Comparison of ENCODE assay signal across 12 cellular contexts in the genomic region with DNA sequence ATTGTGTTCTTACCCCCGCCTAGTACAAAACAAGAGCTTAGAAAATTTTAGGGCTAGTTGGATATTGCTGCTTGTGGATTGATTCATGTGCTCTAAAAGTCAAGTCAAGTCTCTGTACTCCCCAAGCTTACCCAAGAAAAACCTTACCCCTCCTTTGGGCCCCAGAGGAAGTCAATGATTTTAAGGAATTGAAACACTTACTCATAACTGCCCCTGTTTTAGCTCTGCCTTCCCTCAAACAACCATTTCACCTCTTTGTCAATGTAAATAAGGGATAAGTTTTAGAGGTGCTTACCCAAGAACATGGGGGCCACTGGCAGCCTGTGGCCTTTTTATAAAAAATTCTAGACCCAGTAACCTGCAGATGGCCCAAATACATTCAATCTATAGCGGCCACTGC.
DNase-seq lines count a peak whose midpoint lies in the region; ATAC-seq lines count a peak whose summit lies in the region.
"Had no signal": no experiment of that assay in that cellular context is flagged by ENCODE, and none has a peak within 500 bp of the region (broad histone marks: within the 10 kb centered on the region; RNA-seq: fewer than 3 reads in every experiment).

No MANE protein-coding gene starts in this region.

- H3K36me3 Mint-ChIP-seq in stimulated activated naive B cell treated with anti-CD40 and anti-IgM and Interleukin-4, amounts not matched to agents 10 μg/mL and 1 μg/mL and 100 μg/mL, for 72 hours: peaks cover 6 to 17% of the 10 kb centered on the region in 2 donors
- H3K36me3 Mint-ChIP-seq: activated naive CD4-positive, alpha-beta T cell treated with anti-CD3 and anti-CD28 coated beads, Interleukin-2, amount 50 U/mL, for 24 hours; type B pancreatic cell had no signal

- no peak overlapping the region for H3K4me3 Mint-ChIP-seq in stimulated activated naive B cell treated with anti-CD40 and anti-IgM and Interleukin-4, amounts not matched to agents 10 μg/mL and 1 μg/mL and 100 μg/mL, for 72 hours
- H3K4me3 Mint-ChIP-seq: activated naive CD4-positive, alpha-beta T cell treated with anti-CD3 and anti-CD28 coated beads, Interleukin-2, amount 50 U/mL, for 24 hours; type B pancreatic cell had no signal

- ATAC-seq in HG02642 (IDR thresholded peaks at IDR 0.05; ENCODE audit: poor library complexity, unreplicated experiment): peak; percentile 84
- peak; percentile 76 for ATAC-seq in HG03457 (IDR thresholded peaks at IDR 0.05; ENCODE audit: unreplicated experiment)
- ATAC-seq in stimulated activated naive B cell treated with anti-CD40 and anti-IgM and Interleukin-4, amounts not matched to agents 10 μg/mL and 1 μg/mL and 100 μg/mL, for 72 hours (replicated peaks): peak; percentile 98 to 99

- DNase-seq in GM19240 (ENCODE audit: insufficient read length, low spot score) (peak; percentile 2), NCI-H1417 treated with DMSO at 0.1 percent for 48 hours (lab: John Stamatoyannopoulos, UW) (no peak), NK-92 (lab: John Stamatoyannopoulos, UW; ENCODE audit: unreplicated experiment) (no peak), HPDE6-E6E7 (ENCODE audit: extremely low spot score) (no peak)
- peak; percentile 11 for DNase-seq in stimulated activated naive B cell treated with anti-CD40 and anti-IgM and Interleukin-4, amounts not matched to agents 10 μg/mL and 1 μg/mL and 100 μg/mL, for 72 hours
- DNase-seq: activated CD4-positive, alpha-beta T cell treated with anti-CD3 and anti-CD28 coated beads for 1 hour; colonic mucosa; left ventricle myocardium inferior had no signal

- no peak overlapping the region for H3K27ac Mint-ChIP-seq in stimulated activated naive B cell treated with anti-CD40 and anti-IgM and Interleukin-4, amounts not matched to agents 10 μg/mL and 1 μg/mL and 100 μg/mL, for 72 hours
- H3K27ac Mint-ChIP-seq: activated naive CD4-positive, alpha-beta T cell treated with anti-CD3 and anti-CD28 coated beads, Interleukin-2, amount 50 U/mL, for 24 hours; type B pancreatic cell had no signal

- H3K27me3 Mint-ChIP-seq in stimulated activated naive B cell treated with anti-CD40 and anti-IgM and Interleukin-4, amounts not matched to agents 10 μg/mL and 1 μg/mL and 100 μg/mL, for 72 hours: peaks cover 0 to 10% of the 10 kb centered on the region in 2 donors
- H3K27me3 Mint-ChIP-seq: activated naive CD4-positive, alpha-beta T cell treated with anti-CD3 and anti-CD28 coated beads, Interleukin-2, amount 50 U/mL, for 24 hours had no signal

- H3K4me1 Mint-ChIP-seq in stimulated activated naive B cell treated with anti-CD40 and anti-IgM and Interleukin-4, amounts not matched to agents 10 μg/mL and 1 μg/mL and 100 μg/mL, for 72 hours: peaks cover 10 to 32% of the 10 kb centered on the region in 2 donors
- H3K4me1 Mint-ChIP-seq: activated naive CD4-positive, alpha-beta T cell treated with anti-CD3 and anti-CD28 coated beads, Interleukin-2, amount 50 U/mL, for 24 hours had no signal

- peaks cover 35 to 43% of the 10 kb centered on the region in 2 donors for H3K9me3 Mint-ChIP-seq in stimulated activated naive B cell treated with anti-CD40 and anti-IgM and Interleukin-4, amounts not matched to agents 10 μg/mL and 1 μg/mL and 100 μg/mL, for 72 hours
- H3K9me3 Mint-ChIP-seq: activated naive CD4-positive, alpha-beta T cell treated with anti-CD3 and anti-CD28 coated beads, Interleukin-2, amount 50 U/mL, for 24 hours had no signal

Comparison
In these comparisons a context has a peak if more than half of its experiments do, and no peak if none do; other contexts are left out.
1. DNase-seq: peak in GM19240 (single experiment) and stimulated activated naive B cell treated with anti-CD40 and anti-IgM and Interleukin-4, amounts not matched to agents 10 μg/mL and 1 μg/mL and 100 μg/mL, for 72 hours (single experiment); none in NCI-H1417 treated with DMSO at 0.1 percent for 48 hours (single experiment), NK-92 (single experiment) and HPDE6-E6E7 (single experiment).
2. Peak in every context shown above with its lines, with median percentiles within 50 percentile points of each other: ATAC-seq.